In genomic region chr11:61080526-61080925, GRCh38 we compare ENCODE assay signal across 24 cellular contexts. TPM values are rescaled to one million over a fixed set of nuclear protein-coding genes. Genes with fewer than 3 reads are reported as not detected.
DNase-seq lines count a peak whose midpoint lies in the region; ATAC-seq lines count a peak whose summit lies in the region.
"Had no signal": no experiment of that assay in that cellular context is flagged by ENCODE, and none has a peak within 500 bp of the region (broad histone marks: within the 10 kb centered on the region; RNA-seq: fewer than 3 reads in every experiment).

No MANE protein-coding gene starts in this region.

- H3K27ac Mint-ChIP-seq in activated T-helper 1 cell treated with anti-CD3 and anti-CD28 coated beads, Interleukin-12 subunit alpha, Interleukin-12 subunit beta, Interleukin-2, Interleukin-4 antibody, amounts not matched to agents 30 ng/mL and 10 ng/mL and 1 ng/mL, durations not matched to agents 14 hours and 24 hours and 36 hours: peak overlapping the region; percentile 99
- H3K27ac Mint-ChIP-seq in stimulated activated naive CD8-positive, alpha-beta T cell treated with anti-CD3 and anti-CD28 coated beads, Interleukin-15, amount 100 ng/mL, for 72 hours: peak overlapping the region; percentile 23 to 68

- DNase-seq in activated effector memory CD4-positive, alpha-beta T cell treated with anti-CD3 and anti-CD28 coated beads, Interleukin-2, amount 50 U/mL, for 16 hours: peak; percentile 68
- no peak for DNase-seq in activated effector memory CD4-positive, alpha-beta T cell treated with Interleukin-2 at 50 U/mL for 16 hours
- peak; percentile 47 for DNase-seq in activated T-helper 1 cell treated with anti-CD3 and anti-CD28 coated beads, Interleukin-12 subunit alpha, Interleukin-12 subunit beta, Interleukin-2, Interleukin-4 antibody, amounts not matched to agents 30 ng/mL and 10 ng/mL and 1 ng/mL, durations not matched to agents 14 hours and 24 hours and 36 hours (ENCODE audit: low spot score)
- no peak for DNase-seq in stimulated activated naive CD8-positive, alpha-beta T cell treated with anti-CD3 and anti-CD28 coated beads, Interleukin-15, amount 100 ng/mL, for 72 hours
- no peak for DNase-seq in T-helper 9 cell
- DNase-seq in stimulated activated CD4-positive, alpha-beta T cell treated with anti-CD3 and anti-CD28 coated beads, Interleukin-12 subunit alpha, Interleukin-12 subunit beta, amount 100 ng/mL, for 4 hours: no peak
- DNase-seq in COLO829 (ENCODE audit: low spot score): no peak
- DNase-seq: brain microvascular endothelial cell, C1 segment of cervical spinal cord, cortex of kidney, DMS153, GDM1, left ventricle myocardium superior, NCI-H1092 treated with DMSO at 0.1 percent for 48 hours, NCI-H69, pancreas, SW 1271, uterus had no signal

- H3K27me3 ChIP-seq in mononuclear cell (ENCODE audit: insufficient read depth, low read length): no peaks in the 10 kb centered on the region
- H3K27me3 ChIP-seq: brain microvascular endothelial cell, pancreas, right lobe of liver, uterus had no signal

- intact Hi-C loops in activated T-helper 1 cell treated with anti-CD3 and anti-CD28 coated beads, Interleukin-12 subunit alpha, Interleukin-12 subunit beta, Interleukin-2, Interleukin-4 antibody, amounts not matched to agents 30 ng/mL and 10 ng/mL and 1 ng/mL, durations not matched to agents 14 hours and 24 hours and 36 hours (cut with micrococcal nuclease): loop anchor here (5.0 kb wide), 1 partner anchor 107 kb away; no protein-coding TSS in a partner anchor

- H3K4me3 Mint-ChIP-seq in activated T-helper 1 cell treated with anti-CD3 and anti-CD28 coated beads, Interleukin-12 subunit alpha, Interleukin-12 subunit beta, Interleukin-2, Interleukin-4 antibody, amounts not matched to agents 30 ng/mL and 10 ng/mL and 1 ng/mL, durations not matched to agents 14 hours and 24 hours and 36 hours: peak overlapping the region; percentile 88
- peak overlapping the region; percentile 73 to 83 for H3K4me3 Mint-ChIP-seq in stimulated activated naive CD8-positive, alpha-beta T cell treated with anti-CD3 and anti-CD28 coated beads, Interleukin-15, amount 100 ng/mL, for 72 hours

- H3K4me3 ChIP-seq in mononuclear cell (ENCODE audit: low read length): peak overlapping the region; percentile 5
- H3K4me3 ChIP-seq: pancreas, right lobe of liver, uterus had no signal

- H3K9me3 Mint-ChIP-seq in activated T-helper 1 cell treated with anti-CD3 and anti-CD28 coated beads, Interleukin-12 subunit alpha, Interleukin-12 subunit beta, Interleukin-2, Interleukin-4 antibody, amounts not matched to agents 30 ng/mL and 10 ng/mL and 1 ng/mL, durations not matched to agents 14 hours and 24 hours and 36 hours: peaks cover 5% of the 10 kb centered on the region
- peaks cover 5 to 7% of the 10 kb centered on the region in 2 donors for H3K9me3 Mint-ChIP-seq in stimulated activated naive CD8-positive, alpha-beta T cell treated with anti-CD3 and anti-CD28 coated beads, Interleukin-15, amount 100 ng/mL, for 72 hours

- H3K36me3 Mint-ChIP-seq in activated T-helper 1 cell treated with anti-CD3 and anti-CD28 coated beads, Interleukin-12 subunit alpha, Interleukin-12 subunit beta, Interleukin-2, Interleukin-4 antibody, amounts not matched to agents 30 ng/mL and 10 ng/mL and 1 ng/mL, durations not matched to agents 14 hours and 24 hours and 36 hours (ENCODE audit: low read depth): peaks cover 33% of the 10 kb centered on the region

- peaks cover 84% of the 10 kb centered on the region for H3K4me1 Mint-ChIP-seq in activated T-helper 1 cell treated with anti-CD3 and anti-CD28 coated beads, Interleukin-12 subunit alpha, Interleukin-12 subunit beta, Interleukin-2, Interleukin-4 antibody, amounts not matched to agents 30 ng/mL and 10 ng/mL and 1 ng/mL, durations not matched to agents 14 hours and 24 hours and 36 hours (ENCODE audit: low read depth)
- H3K4me1 Mint-ChIP-seq in stimulated activated naive CD8-positive, alpha-beta T cell treated with anti-CD3 and anti-CD28 coated beads, Interleukin-15, amount 100 ng/mL, for 72 hours: peaks cover 85% of the 10 kb centered on the region

- ATAC-seq in stimulated activated naive CD8-positive, alpha-beta T cell treated with anti-CD3 and anti-CD28 coated beads, Interleukin-15, amount 100 ng/mL, for 72 hours: no peak
- ATAC-seq: left ventricle myocardium superior, pancreas, right lobe of liver had no signal

- no peaks in the 10 kb centered on the region for H3K9me3 ChIP-seq in mononuclear cell (ENCODE audit: low read depth, low read length)
- H3K9me3 ChIP-seq: pancreas, right lobe of liver, uterus had no signal

- no peaks in the 10 kb centered on the region for H3K27me3 Mint-ChIP-seq in activated T-helper 1 cell treated with anti-CD3 and anti-CD28 coated beads, Interleukin-12 subunit alpha, Interleukin-12 subunit beta, Interleukin-2, Interleukin-4 antibody, amounts not matched to agents 30 ng/mL and 10 ng/mL and 1 ng/mL, durations not matched to agents 14 hours and 24 hours and 36 hours (ENCODE audit: insufficient read depth)
- H3K27me3 Mint-ChIP-seq in stimulated activated naive CD8-positive, alpha-beta T cell treated with anti-CD3 and anti-CD28 coated beads, Interleukin-15, amount 100 ng/mL, for 72 hours: no peaks in the 10 kb centered on the region

- H3K4me1 ChIP-seq in mononuclear cell (ENCODE audit: insufficient read depth, low read length): peaks cover 54% of the 10 kb centered on the region
- H3K4me1 ChIP-seq: pancreas, right lobe of liver, uterus had no signal

RNA-seq across cellular contexts. Expression of gene CD5, which starts 21.8 kb away (rescaled TPM):
- total RNA-seq in activated T-helper 1 cell treated with anti-CD3 and anti-CD28 coated beads, Interleukin-12 subunit alpha, Interleukin-12 subunit beta, Interleukin-2, Interleukin-4 antibody, amounts not matched to agents 30 ng/mL and 10 ng/mL and 1 ng/mL, durations not matched to agents 14 hours and 24 hours and 36 hours: 336 and 339 TPM in 2 replicates
- total RNA-seq in mononuclear cell: 89.6 TPM
- total RNA-seq: A673, H1, HT1080, LHCN-M2 had no signal

Comparison
In these comparisons a context has a peak if more than half of its experiments do, and no peak if none do; other contexts are left out.
1. DNase-seq: peak in activated effector memory CD4-positive, alpha-beta T cell treated with anti-CD3 and anti-CD28 coated beads, Interleukin-2, amount 50 U/mL, for 16 hours (single experiment) and activated T-helper 1 cell treated with anti-CD3 and anti-CD28 coated beads, Interleukin-12 subunit alpha, Interleukin-12 subunit beta, Interleukin-2, Interleukin-4 antibody, amounts not matched to agents 30 ng/mL and 10 ng/mL and 1 ng/mL, durations not matched to agents 14 hours and 24 hours and 36 hours (single experiment); none in activated effector memory CD4-positive, alpha-beta T cell treated with Interleukin-2 at 50 U/mL for 16 hours (single experiment), stimulated activated naive CD8-positive, alpha-beta T cell treated with anti-CD3 and anti-CD28 coated beads, Interleukin-15, amount 100 ng/mL, for 72 hours (0 of 2), T-helper 9 cell (single experiment), stimulated activated CD4-positive, alpha-beta T cell treated with anti-CD3 and anti-CD28 coated beads, Interleukin-12 subunit alpha, Interleukin-12 subunit beta, amount 100 ng/mL, for 4 hours (single experiment) and COLO829 (single experiment).